In the genomic region with DNA sequence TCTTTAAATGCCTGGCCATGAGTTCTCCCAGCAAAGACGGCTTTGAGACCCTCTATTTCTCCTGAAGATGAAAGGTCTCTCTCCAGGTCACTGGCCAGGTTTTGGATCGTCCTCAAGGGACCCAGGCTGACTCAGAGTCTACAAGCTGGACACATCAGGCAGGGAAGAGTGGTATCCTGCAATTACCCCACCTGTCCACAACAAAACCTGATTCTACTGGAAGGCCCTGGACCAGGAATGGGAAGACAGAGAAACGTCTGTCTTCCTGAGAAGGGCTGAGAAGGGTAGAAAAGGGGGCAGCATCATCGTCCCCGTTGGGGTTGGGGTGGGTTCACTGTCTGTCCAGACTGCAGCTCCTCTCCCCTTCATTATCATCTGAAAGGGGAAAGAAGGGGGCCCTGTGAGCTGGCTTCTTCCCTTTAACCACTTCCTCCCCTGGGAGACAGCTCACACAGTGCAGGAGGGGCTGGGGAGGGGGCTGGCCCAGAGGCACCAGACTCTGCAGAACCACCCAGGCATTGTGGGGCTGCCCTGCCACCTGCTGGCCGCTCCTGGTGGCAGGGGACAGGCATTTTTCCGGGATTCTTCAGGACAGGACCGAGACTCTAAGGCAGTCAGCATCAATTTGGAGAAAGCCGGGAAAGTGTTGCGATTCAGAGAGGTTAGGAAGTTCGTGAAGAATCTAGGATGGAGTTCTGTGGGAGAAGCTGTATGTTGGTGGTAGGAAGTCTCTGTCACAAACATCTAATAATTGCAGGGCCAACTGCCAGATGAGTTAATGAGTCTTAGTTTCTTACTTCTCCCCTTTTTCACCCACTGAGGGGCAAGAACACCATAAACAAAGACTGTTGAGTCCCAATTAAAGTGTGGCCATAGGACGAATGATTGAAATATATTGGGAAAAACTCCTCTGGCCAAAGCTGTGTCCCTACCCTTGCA, we compare ENCODE assay signal across 7 cellular contexts. TPM values are rescaled to one million over a fixed set of nuclear protein-coding genes. Genes with fewer than 3 reads are reported as not detected.
DNase-seq lines count a peak whose midpoint lies in the region; ATAC-seq and TF ChIP-seq lines count a peak whose summit lies in the region.

No MANE protein-coding gene starts in this region.

- peaks cover 1% of the 10 kb centered on the region for H3K9me3 Mint-ChIP-seq in activated CD4-positive, alpha-beta memory T cell treated with anti-CD3 and anti-CD28 coated beads, Interleukin-2, amount 10 ng/mL, durations not matched to agents 7 days and 5 days
- H3K9me3 Mint-ChIP-seq in naive thymus-derived CD8-positive, alpha-beta T cell: peaks cover 0 to 11% (median 0%) of the 10 kb centered on the region in 9 donors

- CTCF ChIA-PET in activated CD4-positive, alpha-beta memory T cell treated with anti-CD3 and anti-CD28 coated beads, Interleukin-2, amount 10 ng/mL, durations not matched to agents 7 days and 5 days (lab: Charles Lee): interaction anchor here (0.5 kb wide), 1 partner anchor 953 kb away, joined by 4 read pairs; no protein-coding TSS in a partner anchor

- no peak overlapping the region for H3K27ac ChIP-seq in uterus

- no peak overlapping the region for H3K4me3 ChIP-seq in GM12864 (ENCODE audit: low read depth, low read length)
- no peak overlapping the region for H3K4me3 ChIP-seq in uterus

- intact Hi-C loops in uterus (cut with DNase I; ENCODE audit: low total_unique reads): loop anchor here (5.0 kb wide), 1 partner anchor 473 kb away; no protein-coding TSS in a partner anchor

- no peaks in the 10 kb centered on the region for H3K36me3 ChIP-seq in uterus

- no peaks in the 10 kb centered on the region for H3K27me3 ChIP-seq in uterus

- peak; percentile 83 for TF ChIP-seq CTCF in GM12864 (IDR thresholded peaks at IDR 0.05; ENCODE audit: low read depth, low read length, missing control alignments)
- peak; percentile 91 to 92 (median 92) for TF ChIP-seq CTCF in uterus (IDR thresholded peaks at IDR 0.05)

- no peaks in the 10 kb centered on the region for H3K4me1 Mint-ChIP-seq in activated CD4-positive, alpha-beta memory T cell treated with anti-CD3 and anti-CD28 coated beads, Interleukin-2, amount 10 ng/mL, durations not matched to agents 7 days and 5 days
- H3K4me1 Mint-ChIP-seq in naive thymus-derived CD8-positive, alpha-beta T cell: peaks cover 0 to 2% (median 0%) of the 10 kb centered on the region in 4 donors

- no peaks in the 10 kb centered on the region for H3K36me3 Mint-ChIP-seq in activated CD4-positive, alpha-beta memory T cell treated with anti-CD3 and anti-CD28 coated beads, Interleukin-2, amount 10 ng/mL, durations not matched to agents 7 days and 5 days (ENCODE audit: low read depth)
- peaks cover 0 to 6% (median 0%) of the 10 kb centered on the region in 3 donors for H3K36me3 Mint-ChIP-seq in naive thymus-derived CD8-positive, alpha-beta T cell

- POLR2A ChIA-PET in activated CD4-positive, alpha-beta memory T cell treated with anti-CD3 and anti-CD28 coated beads, Interleukin-2, amount 10 ng/mL, durations not matched to agents 7 days and 5 days (lab: Charles Lee): no interaction called here
- POLR2A ChIA-PET in naive thymus-derived CD8-positive, alpha-beta T cell (lab: Charles Lee): no interaction called here

- no peak for ATAC-seq in naive thymus-derived CD8-positive, alpha-beta T cell
- ATAC-seq in HG02798 (IDR thresholded peaks at IDR 0.05; ENCODE audit: poor library complexity, unreplicated experiment): no peak

- no peaks in the 10 kb centered on the region for H3K4me1 ChIP-seq in uterus

- H3K9me3 ChIP-seq in uterus: no peaks in the 10 kb centered on the region

- no peak overlapping the region for H3K4me3 Mint-ChIP-seq in activated CD4-positive, alpha-beta memory T cell treated with anti-CD3 and anti-CD28 coated beads, Interleukin-2, amount 10 ng/mL, durations not matched to agents 7 days and 5 days
- no peak overlapping the region for H3K4me3 Mint-ChIP-seq in naive thymus-derived CD8-positive, alpha-beta T cell

- DNase-seq in GM12864 (ENCODE audit: low read depth): no peak
- DNase-seq in MV-4-11 (lab: John Stamatoyannopoulos, UW): peak; percentile 6
- peak; percentile 23 for DNase-seq in activated CD4-positive, alpha-beta memory T cell treated with anti-CD3 and anti-CD28 coated beads, Interleukin-2, amount 10 ng/mL, durations not matched to agents 7 days and 5 days
- peak; percentile 26 for DNase-seq in fibroblast of peridontal ligament (ENCODE audit: extremely low read depth)
- DNase-seq in naive thymus-derived CD8-positive, alpha-beta T cell: peak in 7 of 10 donors; percentile 4 to 37 (median 21)
- DNase-seq in uterus: peak; percentile 44 to 71

- H3K27me3 Mint-ChIP-seq in activated CD4-positive, alpha-beta memory T cell treated with anti-CD3 and anti-CD28 coated beads, Interleukin-2, amount 10 ng/mL, durations not matched to agents 7 days and 5 days: no peaks in the 10 kb centered on the region
- H3K27me3 Mint-ChIP-seq in naive thymus-derived CD8-positive, alpha-beta T cell: peaks cover 0 to 16% (median 4%) of the 10 kb centered on the region in 5 donors

- no peak for TF ChIP-seq POLR2A in uterus (IDR thresholded peaks at IDR 0.05)

- no peak overlapping the region for H3K27ac Mint-ChIP-seq in activated CD4-positive, alpha-beta memory T cell treated with anti-CD3 and anti-CD28 coated beads, Interleukin-2, amount 10 ng/mL, durations not matched to agents 7 days and 5 days
- H3K27ac Mint-ChIP-seq in naive thymus-derived CD8-positive, alpha-beta T cell: peak overlapping the region in 1 of 10 donors; percentile 55

RNA-seq across cellular contexts. Expression of a gene that starts 57.6 kb away (rescaled TPM):
- total RNA-seq in activated CD4-positive, alpha-beta memory T cell treated with anti-CD3 and anti-CD28 coated beads, Interleukin-2, amount 10 ng/mL, durations not matched to agents 7 days and 5 days: not detected
- total RNA-seq in naive thymus-derived CD8-positive, alpha-beta T cell: under 1 TPM; 0.47 to 0.55 TPM
- polyA plus RNA-seq in naive thymus-derived CD8-positive, alpha-beta T cell: not detected
- 1 to 10 TPM in 2 of 4 donors, not detected in 2; 1.6 to 3.0 TPM for total RNA-seq in uterus
